ENCODE assay signal across 1 cellular context in genomic region chr2:31937741-31938140, GRCh38.
TF ChIP-seq lines count a peak whose summit lies in the region.

No MANE protein-coding gene starts in this region.

TF ChIP-seq in IMR-90, 13 proteins besides CTCF, POLR2A, EP300 and RAD21 (continued from another document):
- TF ChIP-seq ELK1 (IDR thresholded peaks at IDR 0.05; ENCODE audit: borderline replicate concordance, low read depth, low read length) (no peak), MAFK (IDR thresholded peaks at IDR 0.05; ENCODE audit: low read depth, low read length) (no peak), SMC3 (IDR thresholded peaks at IDR 0.05; ENCODE audit: low read depth, low read length) (no peak), CEBPB (IDR thresholded peaks at IDR 0.05; ENCODE audit: low read depth, low read length) (no peak), MXI1 (IDR thresholded peaks at IDR 0.05; ENCODE audit: borderline replicate concordance, low read depth, low read length) (no peak)
